In genomic region chr13:38950987-38951386, GRCh38 we compare ENCODE assay signal across 32 cellular contexts. TPM values are rescaled to one million over a fixed set of nuclear protein-coding genes. Genes with fewer than 3 reads are reported as not detected.
"Had no signal": no experiment of that assay in that cellular context is flagged by ENCODE, and none has a peak within 500 bp of the region (broad histone marks: within the 10 kb centered on the region; RNA-seq: fewer than 3 reads in every experiment).

No MANE protein-coding gene starts in this region.

- DNase-seq: activated gamma-delta T cell treated with Interleukin-2 at 50 U/mL for 16 hours; aorta; cerebellar nuclear complex; effector CD8-positive, alpha-beta T cell; head of caudate nucleus; hippocampal formation; naive thymus-derived CD4-positive, alpha-beta T cell; psoas muscle; sigmoid colon; stimulated activated CD4-positive, alpha-beta T cell treated with anti-CD3 and anti-CD28 coated beads, Interleukin-4, amount 100 ng/mL, for 4 hours; stimulated activated CD8-positive, alpha-beta memory T cell treated with anti-CD3 and anti-CD28 coated beads, Interleukin-4, amount 100 ng/mL, for 48 hours; SW 1271; T-helper 9 cell had no signal

- H3K4me1 Mint-ChIP-seq: activated naive CD4-positive, alpha-beta T cell treated with anti-CD3 and anti-CD28 coated beads, Interleukin-2, amount 50 U/mL, for 24 hours; mesothelial cell of epicardium; naive thymus-derived CD4-positive, alpha-beta T cell; stimulated activated memory B cell treated with anti-CD40 and anti-IgM and Interleukin-4, amounts not matched to agents 10 μg/mL and 1 μg/mL and 100 μg/mL, for 72 hours had no signal

- ATAC-seq: left cardiac atrium; naive thymus-derived CD4-positive, alpha-beta T cell; psoas muscle; stimulated activated memory B cell treated with anti-CD40 and anti-IgM and Interleukin-4, amounts not matched to agents 10 μg/mL and 1 μg/mL and 100 μg/mL, for 72 hours had no signal

- H3K36me3 Mint-ChIP-seq: activated CD4-positive, alpha-beta memory T cell treated with anti-CD3 and anti-CD28 coated beads for 36 hours; activated naive CD4-positive, alpha-beta T cell treated with anti-CD3 and anti-CD28 coated beads, Interleukin-2, amount 50 U/mL, for 24 hours; mesothelial cell of epicardium; naive thymus-derived CD4-positive, alpha-beta T cell; stimulated activated memory B cell treated with anti-CD40 and anti-IgM and Interleukin-4, amounts not matched to agents 10 μg/mL and 1 μg/mL and 100 μg/mL, for 72 hours had no signal

- H3K4me3 Mint-ChIP-seq: activated CD4-positive, alpha-beta memory T cell treated with anti-CD3 and anti-CD28 coated beads for 36 hours; activated naive CD4-positive, alpha-beta T cell treated with anti-CD3 and anti-CD28 coated beads, Interleukin-2, amount 50 U/mL, for 24 hours; activated T-helper 1 cell treated with anti-CD3 and anti-CD28 coated beads, Interleukin-12 subunit alpha, Interleukin-12 subunit beta, Interleukin-2, Interleukin-4 antibody, amounts not matched to agents 30 ng/mL and 10 ng/mL and 1 ng/mL, durations not matched to agents 14 hours and 24 hours and 36 hours; mesothelial cell of epicardium; stimulated activated memory B cell treated with anti-CD40 and anti-IgM and Interleukin-4, amounts not matched to agents 10 μg/mL and 1 μg/mL and 100 μg/mL, for 72 hours; T-helper 1 cell treated with Interleukin-12 subunit alpha and Interleukin-12 subunit beta and Interleukin-4 antibody, amounts not matched to agents 30 μg/mL and 1 μg/mL, for 36 hours had no signal

- H3K9me3 Mint-ChIP-seq: activated CD4-positive, alpha-beta memory T cell treated with anti-CD3 and anti-CD28 coated beads for 36 hours; activated naive CD4-positive, alpha-beta T cell treated with anti-CD3 and anti-CD28 coated beads, Interleukin-2, amount 50 U/mL, for 24 hours; activated T-helper 1 cell treated with anti-CD3 and anti-CD28 coated beads, Interleukin-12 subunit alpha, Interleukin-12 subunit beta, Interleukin-2, Interleukin-4 antibody, amounts not matched to agents 30 ng/mL and 10 ng/mL and 1 ng/mL, durations not matched to agents 14 hours and 24 hours and 36 hours; T-helper 1 cell treated with Interleukin-12 subunit alpha and Interleukin-12 subunit beta and Interleukin-4 antibody, amounts not matched to agents 30 μg/mL and 1 μg/mL, for 36 hours had no signal

- H3K27ac Mint-ChIP-seq: activated CD4-positive, alpha-beta memory T cell treated with anti-CD3 and anti-CD28 coated beads for 36 hours; activated naive CD4-positive, alpha-beta T cell treated with anti-CD3 and anti-CD28 coated beads, Interleukin-2, amount 50 U/mL, for 24 hours; activated T-helper 1 cell treated with anti-CD3 and anti-CD28 coated beads, Interleukin-12 subunit alpha, Interleukin-12 subunit beta, Interleukin-2, Interleukin-4 antibody, amounts not matched to agents 30 ng/mL and 10 ng/mL and 1 ng/mL, durations not matched to agents 14 hours and 24 hours and 36 hours; mesothelial cell of epicardium; naive thymus-derived CD4-positive, alpha-beta T cell; stimulated activated memory B cell treated with anti-CD40 and anti-IgM and Interleukin-4, amounts not matched to agents 10 μg/mL and 1 μg/mL and 100 μg/mL, for 72 hours; T-helper 1 cell treated with Interleukin-12 subunit alpha and Interleukin-12 subunit beta and Interleukin-4 antibody, amounts not matched to agents 30 μg/mL and 1 μg/mL, for 36 hours had no signal

RNA-seq across cellular contexts. Expression of gene STOML3, which starts 39.6 kb away (rescaled TPM):
- total RNA-seq: activated CD4-positive, alpha-beta memory T cell treated with anti-CD3 and anti-CD28 coated beads for 36 hours; activated T-helper 1 cell treated with anti-CD3 and anti-CD28 coated beads, Interleukin-12 subunit alpha, Interleukin-12 subunit beta, Interleukin-2, Interleukin-4 antibody, amounts not matched to agents 30 ng/mL and 10 ng/mL and 1 ng/mL, durations not matched to agents 14 hours and 24 hours and 36 hours; adrenal gland; aorta; body of pancreas; colonic mucosa; dermis microvascular lymphatic vessel endothelial cell; epithelial cell of proximal tubule; fibroblast of lung; fibroblast of villous mesenchyme; left cardiac atrium; liver; mesothelial cell of epicardium; naive thymus-derived CD4-positive, alpha-beta T cell; pancreas; psoas muscle; sigmoid colon; smooth muscle cell; tibial nerve; ureter had no signal
